In genomic region chr9:106800691-106801090, GRCh38 we compare ENCODE assay signal across 15 cellular contexts.
"Had no signal": no experiment of that assay in that cellular context is flagged by ENCODE, and none has a peak within 500 bp of the region (broad histone marks: within the 10 kb centered on the region; RNA-seq: fewer than 3 reads in every experiment).

No MANE protein-coding gene starts in this region.

- H3K27ac Mint-ChIP-seq: activated CD4-positive, alpha-beta T cell treated with anti-CD3 and anti-CD28 coated beads, Interleukin-2, amount 10 ng/mL, durations not matched to agents 24 days and 14 days; activated naive CD4-positive, alpha-beta T cell treated with anti-CD3 and anti-CD28 coated beads, Interleukin-2, amount 10 ng/mL, durations not matched to agents 7 days and 5 days; activated T-helper 2 cell treated with anti-CD3 and anti-CD28 coated beads, Interferon-gamma antibody, Interleukin-2, Interleukin-4, amounts not matched to agents 10 μg/mL and 5 μg/mL and 100 μg/mL, durations not matched to agents 14 hours and 24 hours and 36 hours; naive thymus-derived CD4-positive, alpha-beta T cell; stimulated activated memory B cell treated with anti-CD40 and anti-IgM and Interleukin-4, amounts not matched to agents 10 μg/mL and 1 μg/mL and 100 μg/mL, for 72 hours; T-helper 1 cell treated with Interleukin-12 subunit alpha and Interleukin-12 subunit beta and Interleukin-4 antibody, amounts not matched to agents 30 μg/mL and 1 μg/mL, for 36 hours had no signal

- H3K27me3 ChIP-seq: adrenal gland, spleen, transverse colon had no signal

- H3K36me3 Mint-ChIP-seq: activated naive CD4-positive, alpha-beta T cell treated with anti-CD3 and anti-CD28 coated beads, Interleukin-2, amount 10 ng/mL, durations not matched to agents 7 days and 5 days; naive thymus-derived CD4-positive, alpha-beta T cell; stimulated activated memory B cell treated with anti-CD40 and anti-IgM and Interleukin-4, amounts not matched to agents 10 μg/mL and 1 μg/mL and 100 μg/mL, for 72 hours had no signal

- H3K4me1 Mint-ChIP-seq: activated CD4-positive, alpha-beta T cell treated with anti-CD3 and anti-CD28 coated beads, Interleukin-2, amount 10 ng/mL, durations not matched to agents 24 days and 14 days; activated naive CD4-positive, alpha-beta T cell treated with anti-CD3 and anti-CD28 coated beads, Interleukin-2, amount 10 ng/mL, durations not matched to agents 7 days and 5 days; naive thymus-derived CD4-positive, alpha-beta T cell; stimulated activated memory B cell treated with anti-CD40 and anti-IgM and Interleukin-4, amounts not matched to agents 10 μg/mL and 1 μg/mL and 100 μg/mL, for 72 hours had no signal

- H3K4me3 ChIP-seq: adrenal gland, lung, spleen, transverse colon had no signal

- H3K27ac ChIP-seq: adrenal gland, spleen, transverse colon had no signal

- H3K9me3 ChIP-seq: adrenal gland, SK-N-SH, transverse colon had no signal

- DNase-seq: activated CD4-positive, alpha-beta T cell treated with anti-CD3 and anti-CD28 coated beads, Interleukin-2, amount 10 ng/mL, durations not matched to agents 24 days and 14 days; activated CD8-positive, alpha-beta memory T cell treated with anti-CD3 and anti-CD28 coated beads for 24 hours; activated naive CD4-positive, alpha-beta T cell treated with anti-CD3 and anti-CD28 coated beads, Interleukin-2, amount 10 ng/mL, durations not matched to agents 7 days and 5 days; adrenal gland; effector CD4-positive, alpha-beta T cell; hypothalamus; naive thymus-derived CD4-positive, alpha-beta T cell; SK-N-SH; spleen; stimulated activated CD4-positive, alpha-beta T cell treated with anti-CD3 and anti-CD28 coated beads, Interleukin-1b, Interleukin-23, amount 100 ng/mL, for 48 hours; transverse colon had no signal

- H3K36me3 ChIP-seq: adrenal gland, spleen, transverse colon had no signal

- H3K27me3 Mint-ChIP-seq: activated CD4-positive, alpha-beta T cell treated with anti-CD3 and anti-CD28 coated beads, Interleukin-2, amount 10 ng/mL, durations not matched to agents 24 days and 14 days; activated naive CD4-positive, alpha-beta T cell treated with anti-CD3 and anti-CD28 coated beads, Interleukin-2, amount 10 ng/mL, durations not matched to agents 7 days and 5 days; stimulated activated memory B cell treated with anti-CD40 and anti-IgM and Interleukin-4, amounts not matched to agents 10 μg/mL and 1 μg/mL and 100 μg/mL, for 72 hours had no signal

- H3K4me3 Mint-ChIP-seq: activated CD4-positive, alpha-beta T cell treated with anti-CD3 and anti-CD28 coated beads, Interleukin-2, amount 10 ng/mL, durations not matched to agents 24 days and 14 days; activated naive CD4-positive, alpha-beta T cell treated with anti-CD3 and anti-CD28 coated beads, Interleukin-2, amount 10 ng/mL, durations not matched to agents 7 days and 5 days; naive thymus-derived CD4-positive, alpha-beta T cell; stimulated activated memory B cell treated with anti-CD40 and anti-IgM and Interleukin-4, amounts not matched to agents 10 μg/mL and 1 μg/mL and 100 μg/mL, for 72 hours; T-helper 1 cell treated with Interleukin-12 subunit alpha and Interleukin-12 subunit beta and Interleukin-4 antibody, amounts not matched to agents 30 μg/mL and 1 μg/mL, for 36 hours had no signal

- H3K4me1 ChIP-seq: adrenal gland, spleen had no signal
